Comparison of ENCODE assay signal across 15 cellular contexts in genomic region chr12:122528992-122529391, GRCh38.
"Had no signal": no experiment of that assay in that cellular context is flagged by ENCODE, and none has a peak within 500 bp of the region (broad histone marks: within the 10 kb centered on the region; RNA-seq: fewer than 3 reads in every experiment).

No MANE protein-coding gene starts in this region.

- H3K4me3 Mint-ChIP-seq: activated T-helper 1 cell treated with anti-CD3 and anti-CD28 coated beads, Interleukin-12 subunit alpha, Interleukin-12 subunit beta, Interleukin-2, Interleukin-4 antibody, amounts not matched to agents 30 ng/mL and 10 ng/mL and 1 ng/mL, durations not matched to agents 14 hours and 24 hours and 36 hours had no signal

- H3K9me3 ChIP-seq: spleen, thyroid gland had no signal

- H3K27ac ChIP-seq: brain microvascular endothelial cell, spleen, thyroid gland had no signal

- DNase-seq: activated CD4-positive, alpha-beta T cell treated with anti-CD3 and anti-CD28 coated beads, Interleukin-2, amount 50 U/mL, for 1 hour; anterior cingulate cortex; brain microvascular endothelial cell; central memory CD4-positive, alpha-beta T cell; midbrain; nephron progenitor cell; occipital lobe; posterior cingulate gyrus; retina; spleen; stimulated activated naive CD4-positive, alpha-beta T cell; T-helper 1 cell; T-helper 9 cell; thyroid gland had no signal

- H3K27ac Mint-ChIP-seq: activated T-helper 1 cell treated with anti-CD3 and anti-CD28 coated beads, Interleukin-12 subunit alpha, Interleukin-12 subunit beta, Interleukin-2, Interleukin-4 antibody, amounts not matched to agents 30 ng/mL and 10 ng/mL and 1 ng/mL, durations not matched to agents 14 hours and 24 hours and 36 hours; nephron progenitor cell had no signal

- H3K4me3 ChIP-seq: thyroid gland had no signal

- H3K9me3 Mint-ChIP-seq: activated T-helper 1 cell treated with anti-CD3 and anti-CD28 coated beads, Interleukin-12 subunit alpha, Interleukin-12 subunit beta, Interleukin-2, Interleukin-4 antibody, amounts not matched to agents 30 ng/mL and 10 ng/mL and 1 ng/mL, durations not matched to agents 14 hours and 24 hours and 36 hours; nephron progenitor cell had no signal

- H3K27me3 ChIP-seq: brain microvascular endothelial cell, spleen, thyroid gland had no signal
